23 cellular contexts compared by ENCODE assay signal in the genomic region with DNA sequence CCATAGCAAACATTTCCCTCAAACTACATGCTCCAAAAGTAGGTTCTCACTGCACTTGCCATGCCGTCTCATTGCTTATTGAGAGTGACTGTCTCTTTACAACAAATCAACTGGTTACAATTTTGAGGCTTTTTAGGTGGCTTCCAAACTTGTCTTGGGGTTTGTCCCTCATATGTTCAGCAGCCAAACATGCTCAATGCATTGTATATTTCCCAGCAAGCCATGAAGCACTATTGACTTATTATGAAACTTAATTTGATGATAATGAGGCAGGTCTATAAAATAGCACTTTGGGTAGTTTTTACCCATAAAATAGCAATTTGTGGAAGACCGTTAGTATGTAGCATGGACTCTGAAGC.
A peak's percentile ranks its signal among the peaks of the same experiment; 100 is the strongest.
DNase-seq lines count a peak whose midpoint lies in the region; ATAC-seq and TF ChIP-seq lines count a peak whose summit lies in the region.
"Had no signal": no experiment of that assay in that cellular context is flagged by ENCODE, and none has a peak within 500 bp of the region (broad histone marks: within the 10 kb centered on the region; RNA-seq: fewer than 3 reads in every experiment).

No MANE protein-coding gene starts in this region.

- H3K9me3 ChIP-seq in IMR-90 (ENCODE audit: control insufficient read depth, insufficient read depth, low read length): no peaks in the 10 kb centered on the region
- no peaks in the 10 kb centered on the region for H3K9me3 ChIP-seq in stomach
- H3K9me3 ChIP-seq: body of pancreas, Caco-2, psoas muscle, tibial nerve had no signal

- no peak overlapping the region for H3K4me3 Mint-ChIP-seq in activated naive CD4-positive, alpha-beta T cell treated with anti-CD3 and anti-CD28 coated beads, Interleukin-2, amount 10 ng/mL, durations not matched to agents 7 days and 5 days
- H3K4me3 Mint-ChIP-seq in immature natural killer cell: peak overlapping the region in 4 of 5 donors; percentile 8 to 58 (median 13)
- H3K4me3 Mint-ChIP-seq: neural crest cell had no signal

- no peak overlapping the region for H2AK9ac ChIP-seq in IMR-90 (replicated peaks; ENCODE audit: low read depth, low read length, poor library complexity)

- no peaks in the 10 kb centered on the region for H3K9me3 Mint-ChIP-seq in activated naive CD4-positive, alpha-beta T cell treated with anti-CD3 and anti-CD28 coated beads, Interleukin-2, amount 10 ng/mL, durations not matched to agents 7 days and 5 days
- peaks cover 0 to 10% of the 10 kb centered on the region in 2 donors for H3K9me3 Mint-ChIP-seq in activated naive CD4-positive, alpha-beta T cell treated with anti-CD3 and anti-CD28 coated beads, Interleukin-2, amount 50 U/mL, for 72 hours
- no peaks in the 10 kb centered on the region for H3K9me3 Mint-ChIP-seq in immature natural killer cell

- no peak overlapping the region for H4K5ac ChIP-seq in IMR-90 (ENCODE audit: low read depth, low read length)

- H3K4me2 ChIP-seq in IMR-90 (ENCODE audit: low read depth, low read length): no peak overlapping the region
- H3K4me2 ChIP-seq: KMS-11 had no signal

- H2BK120ac ChIP-seq in IMR-90 (ENCODE audit: low read depth, low read length): no peak overlapping the region

- H3K27ac ChIP-seq in IMR-90 (ENCODE audit: insufficient read depth, low read length): no peak overlapping the region
- peak overlapping the region in 3 of 5 donors; percentile 55 to 66 (median 59) for H3K27ac ChIP-seq in stomach
- H3K27ac ChIP-seq: body of pancreas, KMS-11, psoas muscle had no signal

- peaks cover 27 to 65% of the 10 kb centered on the region in 2 experiments for H3K79me1 ChIP-seq in IMR-90 (ENCODE audit: low read depth in 1 of 2, low read length in 2 of 2)

- H3K4me1 ChIP-seq in IMR-90 (ENCODE audit: control insufficient read depth, insufficient read depth, low read length) (peaks cover 10% of the 10 kb centered on the region), stomach (peaks cover 29 to 83% (median 53%) of the 10 kb centered on the region in 4 donors)

- no peak overlapping the region; the same call in 1 of the 2 replicates for H3K4ac ChIP-seq in IMR-90 (ENCODE audit: low read depth, low read length)

- H3K27me3 ChIP-seq in IMR-90 (ENCODE audit: control insufficient read depth, insufficient read depth, low read length) (no peaks in the 10 kb centered on the region), stomach (no peaks in the 10 kb centered on the region)
- H3K27me3 ChIP-seq: body of pancreas, tibial nerve had no signal

- TF ChIP-seq EP300 in stomach (IDR thresholded peaks at IDR 0.05): no peak

- TF ChIP-seq POLR2A in IMR-90 (IDR thresholded peaks at IDR 0.05; ENCODE audit: low read depth, low read length) (no peak), stomach (IDR thresholded peaks at IDR 0.05) (no peak)

- H3K9me1 ChIP-seq in IMR-90 (ENCODE audit: insufficient read depth, low read length): peaks cover 6% of the 10 kb centered on the region; the same call in 1 of the 2 replicates

- no peak for ATAC-seq in activated naive CD4-positive, alpha-beta T cell treated with anti-CD3 and anti-CD28 coated beads, Interleukin-2, amount 50 U/mL, for 72 hours
- no peak for ATAC-seq in IMR-90 (ENCODE audit: low read depth)
- ATAC-seq in GM18517 (IDR thresholded peaks at IDR 0.05; ENCODE audit: unreplicated experiment): no peak
- ATAC-seq in GM21528 (IDR thresholded peaks at IDR 0.05; ENCODE audit: low FRiP score, unreplicated experiment): no peak
- ATAC-seq: body of pancreas, psoas muscle had no signal

- POLR2A ChIA-PET in IMR-90 (lab: Charles Lee; ENCODE audit: unreplicated experiment): no interaction called here

- H3K27me3 Mint-ChIP-seq in activated naive CD4-positive, alpha-beta T cell treated with anti-CD3 and anti-CD28 coated beads, Interleukin-2, amount 10 ng/mL, durations not matched to agents 7 days and 5 days: no peaks in the 10 kb centered on the region
- H3K27me3 Mint-ChIP-seq in immature natural killer cell (ENCODE audit: low read depth in 3 of 3): peaks cover 0 to 2% (median 0%) of the 10 kb centered on the region in 3 donors

- no peak for DNase-seq in activated naive CD4-positive, alpha-beta T cell treated with anti-CD3 and anti-CD28 coated beads, Interleukin-2, amount 10 ng/mL, durations not matched to agents 7 days and 5 days
- DNase-seq in activated naive CD4-positive, alpha-beta T cell treated with anti-CD3 and anti-CD28 coated beads, Interleukin-2, amount 50 U/mL, for 72 hours (ENCODE audit: low spot score in 2 of 2): no peak
- DNase-seq in IMR-90 (no peak), immature natural killer cell (no peak), stomach (no peak)
- no peak for DNase-seq in stimulated activated CD4-positive, alpha-beta T cell treated with anti-CD3 and anti-CD28 coated beads, Interleukin-4, amount 100 ng/mL, for 24 hours
- DNase-seq: activated naive CD4-positive, alpha-beta T cell; activated T-cell treated with anti-CD3 and anti-CD28 coated beads for 4 hours; body of pancreas; Caco-2; EL; mammary epithelial cell; NCI-H1092; NCI-H2081 treated with DMSO at 0.1 percent for 48 hours; psoas muscle; SHP77 treated with DMSO at 0.1 percent for 48 hours; stimulated activated CD4-positive, alpha-beta T cell treated with anti-CD3 and anti-CD28 coated beads, Interleukin-12 subunit alpha, Interleukin-12 subunit beta, amount 100 ng/mL, for 4 hours; T-helper 9 cell had no signal

- no TSS peak for BruUV-seq in IMR-90 (replicated peaks; lab: Mats Ljungman, UMichigan)

- no peak overlapping the region for H3K18ac ChIP-seq in IMR-90 (ENCODE audit: low read depth, low read length)

- TF ChIP-seq RAD21 in IMR-90 (IDR thresholded peaks at IDR 0.05; ENCODE audit: low read length): no peak

- peak overlapping the region; percentile 59 for H3K23ac ChIP-seq in IMR-90 (ENCODE audit: low read depth, low read length)

- H3K36me3 ChIP-seq in IMR-90 (ENCODE audit: control insufficient read depth, insufficient read depth, low read length): no peaks in the 10 kb centered on the region
- no peaks in the 10 kb centered on the region for H3K36me3 ChIP-seq in stomach
- H3K36me3 ChIP-seq: tibial nerve had no signal

- H2BK5ac ChIP-seq in IMR-90 (ENCODE audit: low read depth, low read length, poor library complexity, severe bottlenecking): no peak overlapping the region

- H3K4me3 ChIP-seq in IMR-90 (ENCODE audit: insufficient read depth, low read depth, low read length): no peak overlapping the region
- H3K4me3 ChIP-seq in stomach: no peak overlapping the region
- H3K4me3 ChIP-seq: body of pancreas, psoas muscle, tibial nerve had no signal

- H4K8ac ChIP-seq in IMR-90 (ENCODE audit: low read depth in 2 of 2, low read length in 2 of 2): peak overlapping the region in 1 of 2 experiments; percentile 29; a peak in 1 of 4 replicates

- TF ChIP-seq CTCF in IMR-90 (conservative IDR thresholded peaks at IDR 0.05; ENCODE audit: low read depth, low read length): no peak
- no peak for TF ChIP-seq CTCF in stomach (IDR thresholded peaks at IDR 0.05)

- no peak overlapping the region for H2AFZ ChIP-seq in IMR-90 (replicated peaks; ENCODE audit: low read length, poor library complexity)

- H3K56ac ChIP-seq in IMR-90 (ENCODE audit: extremely low read depth, insufficient read depth, low read length): no peak overlapping the region

- H4K91ac ChIP-seq in IMR-90 (ENCODE audit: insufficient read depth, low read depth, low read length): no peak overlapping the region

- H3K36me3 Mint-ChIP-seq in activated naive CD4-positive, alpha-beta T cell treated with anti-CD3 and anti-CD28 coated beads, Interleukin-2, amount 10 ng/mL, durations not matched to agents 7 days and 5 days: peaks cover 9% of the 10 kb centered on the region
- peaks cover 5% of the 10 kb centered on the region in 2 donors for H3K36me3 Mint-ChIP-seq in activated naive CD4-positive, alpha-beta T cell treated with anti-CD3 and anti-CD28 coated beads, Interleukin-2, amount 50 U/mL, for 72 hours
- H3K36me3 Mint-ChIP-seq in immature natural killer cell: peaks cover 0 to 5% (median 3%) of the 10 kb centered on the region in 3 donors

- peak overlapping the region; percentile 10; the same call in 1 of the 2 replicates for H3K14ac ChIP-seq in IMR-90 (replicated peaks; ENCODE audit: low read depth, low read length)

- WGBS in IMR-90 (ENCODE audit: extremely low coverage in 2 of 2, insufficient read length in 1 of 2), 2 experiments: no CpG with 5 or more reads among the region's 2 CpGs
- WGBS in stomach, 5 donors: 48 to 61% (median 57%) methylated on average over 2 of the region's 2 CpGs

- peak overlapping the region; percentile 43 for H3K27ac Mint-ChIP-seq in activated naive CD4-positive, alpha-beta T cell treated with anti-CD3 and anti-CD28 coated beads, Interleukin-2, amount 10 ng/mL, durations not matched to agents 7 days and 5 days
- H3K27ac Mint-ChIP-seq in activated naive CD4-positive, alpha-beta T cell treated with anti-CD3 and anti-CD28 coated beads, Interleukin-2, amount 50 U/mL, for 72 hours: no peak overlapping the region
- H3K27ac Mint-ChIP-seq in immature natural killer cell: peak overlapping the region; percentile 4 to 76 (median 66)

- no peak overlapping the region for H2AK5ac ChIP-seq in IMR-90 (ENCODE audit: low read depth, low read length)

- intact Hi-C loops in IMR-90 (cut with micrococcal nuclease) (no loop called here), stomach (cut with DNase I; ENCODE audit: low total_unique reads) (no loop called here)

- dilution Hi-C loops in IMR-90 (cut with HindIII; ENCODE audit: low sequenced_read_pairs, unreplicated experiment): no loop called here

- H2BK20ac ChIP-seq in IMR-90 (ENCODE audit: low read depth, low read length): no peak overlapping the region

- CTCF ChIA-PET in activated naive CD4-positive, alpha-beta T cell treated with anti-CD3 and anti-CD28 coated beads, Interleukin-2, amount 10 ng/mL, durations not matched to agents 7 days and 5 days (lab: Charles Lee): interaction anchor here (1.1 kb wide), 1 partner anchor 13 kb away, joined by 3 read pairs; no protein-coding TSS in a partner anchor
- CTCF ChIA-PET in IMR-90 (lab: Yijun Ruan, JAX): interaction anchor here (1.4 kb wide), 1 partner anchor 13 kb away, joined by 3 read pairs; no protein-coding TSS in a partner anchor

- H3K4me1 Mint-ChIP-seq in activated naive CD4-positive, alpha-beta T cell treated with anti-CD3 and anti-CD28 coated beads, Interleukin-2, amount 10 ng/mL, durations not matched to agents 7 days and 5 days: peaks cover 24% of the 10 kb centered on the region
- H3K4me1 Mint-ChIP-seq in immature natural killer cell: peaks cover 51 to 85% of the 10 kb centered on the region in 2 donors

- in situ Hi-C loops in IMR-90 (cut with MboI; ENCODE audit: low sequenced_read_pairs): no loop called here

- H2BK15ac ChIP-seq in IMR-90 (ENCODE audit: low read depth, low read length): no peak overlapping the region

- no peak overlapping the region for H3K9ac ChIP-seq in IMR-90 (ENCODE audit: low read depth, low read length)
- H3K9ac ChIP-seq: KMS-11 had no signal

- H4K20me1 ChIP-seq in IMR-90 (ENCODE audit: insufficient read depth, low read length): peaks cover 13% of the 10 kb centered on the region; the same call in 1 of the 2 replicates

TF ChIP-seq in IMR-90, 13 proteins besides CTCF, POLR2A, EP300 and RAD21 (continues in another document):
- TF ChIP-seq RFX5 (IDR thresholded peaks at IDR 0.05; ENCODE audit: low read depth, low read length) (no peak), BHLHE40 (IDR thresholded peaks at IDR 0.05; ENCODE audit: low read depth, low read length) (no peak), SMC3 (IDR thresholded peaks at IDR 0.05; ENCODE audit: low read depth, low read length) (no peak), RCOR1 (IDR thresholded peaks at IDR 0.05; ENCODE audit: insufficient replicate concordance, low read length) (no peak)

Comparison
In these comparisons a context has a peak if more than half of its experiments do, and no peak if none do; other contexts are left out.
1. H3K27ac Mint-ChIP-seq: peak in activated naive CD4-positive, alpha-beta T cell treated with anti-CD3 and anti-CD28 coated beads, Interleukin-2, amount 10 ng/mL, durations not matched to agents 7 days and 5 days (single experiment) and immature natural killer cell (6 of 6); none in activated naive CD4-positive, alpha-beta T cell treated with anti-CD3 and anti-CD28 coated beads, Interleukin-2, amount 50 U/mL, for 72 hours (0 of 2).